Comparison of ENCODE assay signal across 24 cellular contexts in genomic region chr21:18914570-18914969, GRCh38.
A peak's percentile ranks its signal among the peaks of the same experiment; 100 is the strongest.
DNase-seq lines count a peak whose midpoint lies in the region; ATAC-seq, FAIRE-seq and TF ChIP-seq lines count a peak whose summit lies in the region.
"Had no signal": no experiment of that assay in that cellular context is flagged by ENCODE, and none has a peak within 500 bp of the region (broad histone marks: within the 10 kb centered on the region; RNA-seq: fewer than 3 reads in every experiment).

No MANE protein-coding gene starts in this region.

- no peak overlapping the region for H2BK15ac ChIP-seq in H1 (ENCODE audit: low read length)
- no peak overlapping the region for H2BK15ac ChIP-seq in neuronal stem cell (ENCODE audit: low read length)

- H4K91ac ChIP-seq in H1 (replicated peaks; ENCODE audit: insufficient read length, low read length): no peak overlapping the region
- no peak overlapping the region for H4K91ac ChIP-seq in neuronal stem cell (ENCODE audit: low read depth, low read length, poor library complexity)

- no peaks in the 10 kb centered on the region; the same call in 1 of the 2 replicates for H3K9me3 ChIP-seq in HUES6 (ENCODE audit: control insufficient read depth, insufficient read depth, low read depth, low read length)
- H3K9me3 ChIP-seq in H1 (ENCODE audit: insufficient read depth in 2 of 2, low read depth in 1 of 2, low read length in 1 of 2): no peaks in the 10 kb centered on the region
- no peaks in the 10 kb centered on the region for H3K9me3 ChIP-seq in neuronal stem cell (replicated peaks in 1 of 2; ENCODE audit: control insufficient read depth in 2 of 2, insufficient read depth in 1 of 2, low read depth in 1 of 2, low read length in 2 of 2)
- H3K9me3 ChIP-seq: A549; BE2C; BLaER1 treated with 17β-estradiol and CSF1 and Interleukin-3, amounts not matched to agents 10 nM and 100 nM had no signal

- H3K23ac ChIP-seq in H1 (ENCODE audit: insufficient read length) (no peak overlapping the region), neuronal stem cell (ENCODE audit: low read depth, low read length, poor library complexity) (no peak overlapping the region)

- CTCF ChIA-PET in H1 (lab: Charles Lee; ENCODE audit: partially characterized antibody): no interaction called here

- H4K20me1 ChIP-seq in H1 (replicated peaks in 1 of 2; ENCODE audit: control insufficient read depth in 1 of 2, insufficient read depth in 2 of 2, low read length in 2 of 2): no peaks in the 10 kb centered on the region
- H4K20me1 ChIP-seq: BLaER1 treated with 17β-estradiol and CSF1 and Interleukin-3, amounts not matched to agents 10 nM and 100 nM had no signal

- H3K4me1 ChIP-seq in HUES6 (ENCODE audit: control insufficient read depth, insufficient read depth, low read length): no peaks in the 10 kb centered on the region
- no peaks in the 10 kb centered on the region for H3K4me1 ChIP-seq in H1 (replicated peaks in 1 of 4; ENCODE audit: control insufficient read depth in 3 of 4, insufficient read depth in 4 of 4, low read length in 3 of 4)
- H3K4me1 ChIP-seq in neuronal stem cell (ENCODE audit: control insufficient read depth in 2 of 2, insufficient read depth in 1 of 2, low read depth in 1 of 2, low read length in 2 of 2): no peaks in the 10 kb centered on the region
- H3K4me1 ChIP-seq: A549; BLaER1 treated with 17β-estradiol and CSF1 and Interleukin-3, amounts not matched to agents 10 nM and 100 nM had no signal

- H4K8ac ChIP-seq in H1 (ENCODE audit: extremely low read depth, insufficient read depth, low read length) (no peak overlapping the region), neuronal stem cell (ENCODE audit: low read depth, low read length) (no peak overlapping the region)

- no peak overlapping the region for H3K14ac ChIP-seq in H1 (ENCODE audit: insufficient read length)
- no peak overlapping the region for H3K14ac ChIP-seq in neuronal stem cell (ENCODE audit: low read length)

- DNase-seq in DMS53 (lab: John Stamatoyannopoulos, UW): peak; percentile 10
- no peak for DNase-seq in DMS53 treated with DMSO at 0.1 percent for 48 hours (lab: John Stamatoyannopoulos, UW; ENCODE audit: unreplicated experiment)
- no peak for DNase-seq in H1 (ENCODE audit: low read depth in 1 of 2, low spot score in 2 of 2)
- DNase-seq in neuronal stem cell (ENCODE audit: low spot score): no peak
- DNase-seq in DMS79 treated with DMSO at 0.1 percent for 48 hours (lab: John Stamatoyannopoulos, UW): no peak
- DNase-seq in SW480 (ENCODE audit: low spot score): no peak
- DNase-seq: ACHN; AML-193; BE2C; CD4-positive, alpha-beta T cell; CD8-positive, alpha-beta memory T cell; DMS79; GF-D8; HCEC 1CT had no signal

- H2BK120ac ChIP-seq in H1 (replicated peaks; ENCODE audit: low read depth, low read length): no peak overlapping the region
- H2BK120ac ChIP-seq in neuronal stem cell (ENCODE audit: low read depth, low read length): no peak overlapping the region

- no peak for FAIRE-seq in H1 (lab: Jason Lieb, UNC)
- FAIRE-seq: A549, D721Med, GM12891, GM18507, H54 had no signal

- H3K79me1 ChIP-seq in H1 (ENCODE audit: low read depth, low read length) (no peaks in the 10 kb centered on the region), neuronal stem cell (ENCODE audit: low read depth, low read length) (no peaks in the 10 kb centered on the region)

- no peak overlapping the region for H2BK5ac ChIP-seq in H1 (ENCODE audit: low read depth, low read length)
- H2BK5ac ChIP-seq in neuronal stem cell (ENCODE audit: low read length): no peak overlapping the region

- no peak for TF ChIP-seq RAD21 in H1 (IDR thresholded peaks at IDR 0.05 in 1 of 2, conservative IDR thresholded peaks at IDR 0.05 in 1 of 2; ENCODE audit: low read depth in 2 of 2, low read length in 2 of 2)

- no peak overlapping the region for H4K5ac ChIP-seq in H1 (ENCODE audit: insufficient read length, low read depth, low read length)

- no peak overlapping the region for H2AK5ac ChIP-seq in H1 (ENCODE audit: low read depth, low read length)
- H2AK5ac ChIP-seq in neuronal stem cell (ENCODE audit: low read depth, low read length): no peak overlapping the region

- no peak for ATAC-seq in GM21737 (IDR thresholded peaks at IDR 0.05; ENCODE audit: unreplicated experiment)
- ATAC-seq: A549 had no signal

- no peaks in the 10 kb centered on the region for H3K23me2 ChIP-seq in H1 (ENCODE audit: low read depth, low read length)

- no peak for TF ChIP-seq CTCF in H1 (IDR thresholded peaks at IDR 0.05; ENCODE audit: control extremely low read depth in 1 of 3, insufficient read depth in 1 of 3, low read depth in 1 of 3, low read length in 3 of 3)

- no peak overlapping the region for H3K9ac ChIP-seq in HUES6 (ENCODE audit: low read length)
- H3K9ac ChIP-seq in H1 (replicated peaks in 1 of 4; ENCODE audit: extremely low read depth in 1 of 4, low read depth in 3 of 4, low read length in 3 of 4): no peak overlapping the region
- no peak overlapping the region for H3K9ac ChIP-seq in neuronal stem cell (ENCODE audit: low read depth, low read length, poor library complexity)
- H3K9ac ChIP-seq: BLaER1 treated with 17β-estradiol and CSF1 and Interleukin-3, amounts not matched to agents 10 nM and 100 nM had no signal

- no peak overlapping the region for H3K56ac ChIP-seq in H1 (replicated peaks; ENCODE audit: insufficient read length, low read depth, low read length)

- no peak overlapping the region for H2BK12ac ChIP-seq in H1 (ENCODE audit: low read depth, low read length)
- no peak overlapping the region for H2BK12ac ChIP-seq in neuronal stem cell (ENCODE audit: low read length)

- peak overlapping the region; percentile 6; the same call in 1 of the 2 replicates for H3K27ac ChIP-seq in HUES6 (ENCODE audit: low read depth, low read length)
- H3K27ac ChIP-seq in H1 (ENCODE audit: low read depth, low read length): no peak overlapping the region
- H3K27ac ChIP-seq in neuronal stem cell (replicated peaks; ENCODE audit: low read length): no peak overlapping the region
- H3K27ac ChIP-seq: 22Rv1; A549; BLaER1 treated with 17β-estradiol and CSF1 and Interleukin-3, amounts not matched to agents 10 nM and 100 nM had no signal

- H2BK20ac ChIP-seq in H1 (ENCODE audit: low read length): no peak overlapping the region

- no peak for TF ChIP-seq EP300 in H1 (IDR thresholded peaks at IDR 0.05; ENCODE audit: borderline replicate concordance in 1 of 2, low read depth in 2 of 2, low read length in 2 of 2)

- H3K4me3 ChIP-seq in HUES6 (ENCODE audit: low read depth, low read length) (no peak overlapping the region), H1 (ENCODE audit: extremely low read depth in 1 of 4, insufficient read depth in 2 of 4, low read depth in 3 of 4, low read length in 4 of 4) (no peak overlapping the region), neuronal stem cell (ENCODE audit: low read length in 2 of 2) (no peak overlapping the region)
- H3K4me3 ChIP-seq: A549; BLaER1 treated with 17β-estradiol and CSF1 and Interleukin-3, amounts not matched to agents 10 nM and 100 nM; GM23338 had no signal

- POLR2A ChIA-PET in H1 (lab: Charles Lee; ENCODE audit: partially characterized antibody): no interaction called here

- no peaks in the 10 kb centered on the region for H3K27me3 ChIP-seq in HUES6 (ENCODE audit: control insufficient read depth, insufficient read depth, low read length)
- H3K27me3 ChIP-seq in H1 (replicated peaks in 1 of 4; ENCODE audit: control insufficient read depth in 3 of 4, extremely low read depth in 1 of 4, insufficient read depth in 3 of 4, low read length in 3 of 4): no peaks in the 10 kb centered on the region
- H3K27me3 ChIP-seq in neuronal stem cell (ENCODE audit: control insufficient read depth in 3 of 3, insufficient read depth in 3 of 3, low read depth in 1 of 3, low read length in 3 of 3): no peaks in the 10 kb centered on the region
- H3K27me3 ChIP-seq: BE2C; BLaER1 treated with 17β-estradiol and CSF1 and Interleukin-3, amounts not matched to agents 10 nM and 100 nM had no signal

- no peaks in the 10 kb centered on the region for H3K36me3 ChIP-seq in HUES6 (ENCODE audit: control insufficient read depth, insufficient read depth, low read length)
- no peaks in the 10 kb centered on the region for H3K36me3 ChIP-seq in H1 (ENCODE audit: control insufficient read depth in 2 of 4, insufficient read depth in 4 of 4, low read length in 3 of 4)
- H3K36me3 ChIP-seq in neuronal stem cell (replicated peaks in 1 of 2; ENCODE audit: control insufficient read depth in 2 of 2, insufficient read depth in 2 of 2, low read length in 2 of 2): no peaks in the 10 kb centered on the region
- H3K36me3 ChIP-seq: BE2C; BLaER1 treated with 17β-estradiol and CSF1 and Interleukin-3, amounts not matched to agents 10 nM and 100 nM had no signal

- WGBS in H1 (ENCODE audit: extremely low coverage in 1 of 2, insufficient coverage in 1 of 2, insufficient read length in 1 of 2, insufficient replicate concordance in 2 of 2, low coverage in 1 of 2, low lambda C conversion rate in 2 of 2, missing lambda C conversion rate in 1 of 2), 2 experiments: 97% methylated on average over 2 of the region's 2 CpGs; no CpG with 5 or more reads in 1 of the 2 experiments
- no CpG with 5 or more reads among the region's 2 CpGs for WGBS in neuronal stem cell (ENCODE audit: extremely low coverage in 2 of 2, insufficient read length in 2 of 2, insufficient replicate concordance in 1 of 2), 2 donors

- TF ChIP-seq POLR2A in H1 (IDR thresholded peaks at IDR 0.05; ENCODE audit: control extremely low read depth in 1 of 2, low read depth in 2 of 2, low read length in 2 of 2): no peak

- H3K18ac ChIP-seq in H1 (ENCODE audit: extremely low read depth, low read length): no peak overlapping the region
- no peak overlapping the region for H3K18ac ChIP-seq in neuronal stem cell (ENCODE audit: low read length)

- H3K4me2 ChIP-seq in H1 (ENCODE audit: insufficient read depth in 1 of 2, low read depth in 2 of 2, low read length in 2 of 2) (no peak overlapping the region), neuronal stem cell (ENCODE audit: insufficient read depth, low read length, poor library complexity, severe bottlenecking) (no peak overlapping the region)
- H3K4me2 ChIP-seq: A549; BLaER1 treated with 17β-estradiol and CSF1 and Interleukin-3, amounts not matched to agents 10 nM and 100 nM; GM23338 had no signal

- H3K79me2 ChIP-seq in H1 (ENCODE audit: control insufficient read depth in 1 of 2, insufficient read depth in 2 of 2, low read length in 2 of 2): no peaks in the 10 kb centered on the region

- H3K4ac ChIP-seq in H1 (replicated peaks; ENCODE audit: insufficient read length, low read depth, low read length) (no peak overlapping the region), neuronal stem cell (ENCODE audit: low read length) (no peak overlapping the region)

- no peak overlapping the region for H2AFZ ChIP-seq in H1 (ENCODE audit: low read length)
- peak overlapping the region; percentile 33 for H2AFZ ChIP-seq in neuronal stem cell (ENCODE audit: low read length)

TF ChIP-seq in H1, 55 proteins besides CTCF, POLR2A, EP300 and RAD21:
- TF ChIP-seq KDM5A (IDR thresholded peaks at IDR 0.05; ENCODE audit: low read length): no peak
- peak; percentile 96 for TF ChIP-seq SRF (IDR thresholded peaks at IDR 0.05; ENCODE audit: low read depth, low read length)
